ENCODE assay signal across 8 cellular contexts in the genomic region with DNA sequence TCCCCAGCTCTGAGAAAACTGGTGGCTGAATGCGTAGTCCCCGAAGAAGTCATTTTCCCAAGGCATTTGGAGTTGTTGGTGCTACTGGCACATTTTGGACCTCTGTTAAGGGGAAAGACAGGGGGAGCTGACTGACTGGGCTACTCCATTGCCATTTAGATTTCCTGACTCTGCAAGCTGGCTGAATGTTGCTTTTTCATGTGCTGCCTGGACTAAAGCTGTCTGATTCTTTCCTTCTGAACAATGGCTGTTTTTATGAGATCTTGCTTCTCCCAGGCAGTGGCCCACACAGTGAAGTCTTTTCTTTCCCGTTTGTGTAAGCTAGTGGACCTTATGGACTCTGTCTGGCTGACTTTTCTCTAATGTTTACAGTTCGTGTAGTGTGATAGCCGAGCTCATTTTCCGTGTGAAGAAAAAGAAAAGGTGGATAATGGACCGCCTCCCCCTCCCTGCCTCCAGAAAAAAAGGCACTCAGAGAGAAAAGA. TPM values are rescaled to one million over a fixed set of nuclear protein-coding genes. Genes with fewer than 3 reads are reported as not detected.
DNase-seq lines count a peak whose midpoint lies in the region; ATAC-seq, FAIRE-seq and TF ChIP-seq lines count a peak whose summit lies in the region.
"Had no signal": no experiment of that assay in that cellular context is flagged by ENCODE, and none has a peak within 500 bp of the region (broad histone marks: within the 10 kb centered on the region; RNA-seq: fewer than 3 reads in every experiment).

No MANE protein-coding gene starts in this region.

- peak overlapping the region; percentile 65 for H3K27ac Mint-ChIP-seq in activated B cell treated with CpG ODN at 0.5 μM for 24 hours

- H3K4me3 Mint-ChIP-seq in activated B cell treated with CpG ODN at 0.5 μM for 24 hours = no peak overlapping the region

- H3K36me3 ChIP-seq in muscle layer of colon (ENCODE audit: insufficient read depth, low read length) = no peaks in the 10 kb centered on the region
- H3K36me3 ChIP-seq in tibial artery = no peaks in the 10 kb centered on the region

- peak overlapping the region; percentile 83 for H3K27ac ChIP-seq in muscle layer of colon (ENCODE audit: low read depth, low read length)
- peak overlapping the region; percentile 73 to 79 for H3K27ac ChIP-seq in tibial artery

- CTCF ChIA-PET in activated B cell treated with CpG ODN at 0.5 μM for 24 hours (lab: Charles Lee) = interaction anchor here (0.5 to 1.6 kb wide), 2 partner anchors 10 to 12 kb away, joined by 3 read pairs; no protein-coding TSS in a partner anchor

- H3K4me1 Mint-ChIP-seq in activated B cell treated with CpG ODN at 0.5 μM for 24 hours = peaks cover 85% of the 10 kb centered on the region

- H3K4me1 ChIP-seq in muscle layer of colon (ENCODE audit: insufficient read depth, low read length) (peaks cover 30% of the 10 kb centered on the region), tibial artery (peaks cover 5 to 60% (median 29%) of the 10 kb centered on the region in 4 donors)

- intact Hi-C loops in activated B cell treated with CpG ODN at 0.5 μM for 24 hours (cut with micrococcal nuclease) = loop anchor here (1.0 kb wide), 1 partner anchor 8 kb away; no protein-coding TSS in a partner anchor
- intact Hi-C loops in tibial artery (cut with DNase I; ENCODE audit: low total_unique reads) = no loop called here

- H3K9ac ChIP-seq in muscle layer of colon (ENCODE audit: low read length) = peak overlapping the region; percentile 21

- H3K27me3 Mint-ChIP-seq in activated B cell treated with CpG ODN at 0.5 μM for 24 hours = no peaks in the 10 kb centered on the region

- FAIRE-seq in GM19239 (lab: Jason Lieb, UNC) = no peak

- no peaks in the 10 kb centered on the region for H3K9me3 ChIP-seq in muscle layer of colon (ENCODE audit: low read length)
- no peaks in the 10 kb centered on the region for H3K9me3 ChIP-seq in tibial artery

- H3K27me3 ChIP-seq in muscle layer of colon (ENCODE audit: control insufficient read depth in 1 of 2, insufficient read depth in 2 of 2, low read length in 2 of 2) = no peaks in the 10 kb centered on the region
- H3K27me3 ChIP-seq in tibial artery = no peaks in the 10 kb centered on the region

- peaks cover 15% of the 10 kb centered on the region for H3K36me3 Mint-ChIP-seq in activated B cell treated with CpG ODN at 0.5 μM for 24 hours (ENCODE audit: low read depth)

- no peak for ATAC-seq in activated B cell treated with CpG ODN at 0.5 μM for 24 hours (ENCODE audit: low read depth)
- no peak for ATAC-seq in HG03175 (IDR thresholded peaks at IDR 0.05; ENCODE audit: unreplicated experiment)

- H3K9me3 Mint-ChIP-seq in activated B cell treated with CpG ODN at 0.5 μM for 24 hours = no peaks in the 10 kb centered on the region

- DNase-seq in activated B cell treated with CpG ODN at 0.5 μM for 24 hours (no peak), fibroblast of villous mesenchyme (ENCODE audit: low read depth) (peak; percentile 63), tibial artery (no peak), GM19239 (ENCODE audit: insufficient read length, low spot score) (no peak), NCI-H2081 (lab: John Stamatoyannopoulos, UW) (no peak)
- DNase-seq: activated gamma-delta T cell treated with Interleukin-2 at 50 U/mL for 16 hours had no signal

- no peak for TF ChIP-seq CTCF in activated B cell treated with CpG ODN at 0.5 μM for 24 hours (IDR thresholded peaks at IDR 0.05)
- TF ChIP-seq CTCF in fibroblast of villous mesenchyme (IDR thresholded peaks at IDR 0.05; ENCODE audit: insufficient read depth, low read depth, low read length) = no peak
- no peak for TF ChIP-seq CTCF in tibial artery (IDR thresholded peaks at IDR 0.05)

- POLR2A ChIA-PET in activated B cell treated with CpG ODN at 0.5 μM for 24 hours (lab: Charles Lee) = interaction anchor here (1.4 to 5.5 kb wide), 5 partner anchors 9 to 40 kb away, joined by 3 to 47 read pairs (median 8); no protein-coding TSS in a partner anchor

- H3K4me3 ChIP-seq in fibroblast of villous mesenchyme (ENCODE audit: low read depth, low read length) = no peak overlapping the region
- H3K4me3 ChIP-seq in muscle layer of colon (ENCODE audit: low read depth in 1 of 2, low read length in 2 of 2) = peak overlapping the region; percentile 2 to 41
- H3K4me3 ChIP-seq in tibial artery = peak overlapping the region in 1 of 2 donors; percentile 14

RNA-seq across cellular contexts. Expression of a gene that starts 38.2 kb away (rescaled TPM):
- 54.5 and 58.4 TPM in 2 replicates for total RNA-seq in activated B cell treated with CpG ODN at 0.5 μM for 24 hours
- 44.5 and 52.2 TPM in 2 replicates for total RNA-seq in fibroblast of villous mesenchyme
